8 cellular contexts compared by ENCODE assay signal in genomic region chr5:10333154-10334006, GRCh38. TPM values are rescaled to one million over a fixed set of nuclear protein-coding genes. Genes with fewer than 3 reads are reported as not detected.
DNase-seq lines count a peak whose midpoint lies in the region; ATAC-seq, FAIRE-seq and TF ChIP-seq lines count a peak whose summit lies in the region.

No MANE protein-coding gene starts in this region.

- H2BK15ac ChIP-seq in H1 (ENCODE audit: low read length) (no peak overlapping the region; the same call in 1 of the 2 replicates), mesendoderm (replicated peaks; ENCODE audit: low read depth) (no peak overlapping the region)

- peak overlapping the region; percentile 39; the same call in 1 of the 2 replicates for H2BK12ac ChIP-seq in H1 (ENCODE audit: low read depth, low read length)

- TF ChIP-seq EP300 in H1 (IDR thresholded peaks at IDR 0.05; ENCODE audit: borderline replicate concordance in 1 of 2, low read depth in 2 of 2, low read length in 2 of 2): no peak

- H2BK120ac ChIP-seq in H1 (replicated peaks; ENCODE audit: low read depth, low read length) (no peak overlapping the region), mesendoderm (ENCODE audit: low read depth, low read length) (no peak overlapping the region)

- H3K14ac ChIP-seq in H1 (ENCODE audit: insufficient read length): no peak overlapping the region

- no peak overlapping the region for H4K91ac ChIP-seq in H1 (replicated peaks; ENCODE audit: insufficient read length, low read length)

- CTCF ChIA-PET in H1 (lab: Charles Lee; ENCODE audit: partially characterized antibody): interaction anchor here (0.7 to 1.5 kb wide), 5 partner anchors 15 to 85 kb away, joined by 3 read pairs; no protein-coding TSS in a partner anchor

- H4K5ac ChIP-seq in H1 (ENCODE audit: insufficient read length, low read depth, low read length) (no peak overlapping the region), mesendoderm (ENCODE audit: low read length) (no peak overlapping the region)

- H3K36me3 ChIP-seq in H1 (ENCODE audit: control insufficient read depth in 2 of 4, insufficient read depth in 4 of 4, low read length in 3 of 4): no peaks in the 10 kb centered on the region
- H3K36me3 ChIP-seq in mesendoderm (ENCODE audit: control insufficient read depth, insufficient read depth, low read length): no peaks in the 10 kb centered on the region
- no peaks in the 10 kb centered on the region for H3K36me3 ChIP-seq in upper lobe of right lung

- no peaks in the 10 kb centered on the region for H3K9me3 ChIP-seq in H1 (ENCODE audit: insufficient read depth in 2 of 2, low read depth in 1 of 2, low read length in 1 of 2)
- no peaks in the 10 kb centered on the region for H3K9me3 ChIP-seq in upper lobe of right lung

- TF ChIP-seq POLR2A in H1 (IDR thresholded peaks at IDR 0.05; ENCODE audit: control extremely low read depth in 1 of 2, low read depth in 2 of 2, low read length in 2 of 2): no peak

- intact Hi-C loops in upper lobe of right lung (cut with DNase I): no loop called here

- H3K4me1 ChIP-seq in H1 (replicated peaks in 1 of 4; ENCODE audit: control insufficient read depth in 3 of 4, insufficient read depth in 4 of 4, low read length in 3 of 4) (peaks cover 0 to 1% (median 0%) of the 10 kb centered on the region in 4 experiments; a peak in 2 of 7 replicates), mesendoderm (ENCODE audit: control insufficient read depth, low read depth, low read length) (no peaks in the 10 kb centered on the region), upper lobe of right lung (peaks cover 38% of the 10 kb centered on the region)

- H3K27me3 ChIP-seq in H1 (replicated peaks in 1 of 4; ENCODE audit: control insufficient read depth in 3 of 4, extremely low read depth in 1 of 4, insufficient read depth in 3 of 4, low read length in 3 of 4) (peaks cover 16 to 46% (median 41%) of the 10 kb centered on the region in 4 experiments), mesendoderm (ENCODE audit: insufficient read depth, low read length, poor library complexity) (peaks cover 8% of the 10 kb centered on the region), upper lobe of right lung (no peaks in the 10 kb centered on the region)

- TF ChIP-seq RAD21 in H1 (IDR thresholded peaks at IDR 0.05 in 1 of 2, conservative IDR thresholded peaks at IDR 0.05 in 1 of 2; ENCODE audit: low read depth in 2 of 2, low read length in 2 of 2): peak in 1 of 2 experiments; percentile 15; a peak in 1 of 4 replicates

- H3K27ac ChIP-seq in H1 (ENCODE audit: low read depth, low read length) (no peak overlapping the region), mesendoderm (ENCODE audit: low read depth, low read length) (no peak overlapping the region), upper lobe of right lung (peak overlapping the region; percentile 21)

- POLR2A ChIA-PET in H1 (lab: Charles Lee; ENCODE audit: partially characterized antibody): interaction anchor here (0.6 kb wide), 1 partner anchor 8 kb away, joined by 3 read pairs; no protein-coding TSS in a partner anchor

- H2AK5ac ChIP-seq in H1 (ENCODE audit: low read depth, low read length) (no peak overlapping the region), mesendoderm (ENCODE audit: low read length) (no peak overlapping the region)

- TF ChIP-seq CTCF in H1 (IDR thresholded peaks at IDR 0.05; ENCODE audit: control extremely low read depth in 1 of 3, insufficient read depth in 1 of 3, low read depth in 1 of 3, low read length in 3 of 3) (peak in 2 of 3 experiments; percentile 7 to 25; a peak in 2 of 4 replicates), upper lobe of right lung (IDR thresholded peaks at IDR 0.05) (peak; percentile 18)

- H3K18ac ChIP-seq in H1 (ENCODE audit: extremely low read depth, low read length): no peak overlapping the region; the same call in none of the 2 replicates
- no peak overlapping the region for H3K18ac ChIP-seq in mesendoderm (ENCODE audit: low read length)

- no peak overlapping the region for H2BK20ac ChIP-seq in H1 (ENCODE audit: low read length)

- no peak overlapping the region for H4K8ac ChIP-seq in H1 (ENCODE audit: extremely low read depth, insufficient read depth, low read length)
- no peak overlapping the region for H4K8ac ChIP-seq in mesendoderm (ENCODE audit: low read depth, low read length)

- 3% methylated on average over 78 of the region's 81 CpGs; no CpG with 5 or more reads in 1 of the 2 experiments for WGBS in H1 (ENCODE audit: extremely low coverage in 1 of 2, insufficient coverage in 1 of 2, insufficient read length in 1 of 2, insufficient replicate concordance in 2 of 2, low coverage in 1 of 2, low lambda C conversion rate in 2 of 2, missing lambda C conversion rate in 1 of 2), 2 experiments
- WGBS in mesendoderm (ENCODE audit: extremely low coverage, insufficient coverage, low lambda C conversion rate): no CpG with 5 or more reads among the region's 81 CpGs

- H3K56ac ChIP-seq in H1 (replicated peaks; ENCODE audit: insufficient read length, low read depth, low read length): no peak overlapping the region
- H3K56ac ChIP-seq in mesendoderm (ENCODE audit: low read length): peak overlapping the region; percentile 81

- DNase-seq in COLO668 (lab: John Stamatoyannopoulos, UW; ENCODE audit: unreplicated experiment): peak; percentile 40
- DNase-seq in H1 (ENCODE audit: low read depth in 1 of 2, low spot score in 2 of 2): peak in 1 of 2 experiments; percentile 77
- peak; percentile 47 for DNase-seq in mesendoderm
- peak; percentile 77 for DNase-seq in upper lobe of right lung
- DNase-seq in T1000 (lab: John Stamatoyannopoulos, UW): no peak
- DNase-seq in stimulated activated CD4-positive, alpha-beta T cell treated with anti-CD3 and anti-CD28 coated beads, Interleukin-4, amount 100 ng/mL, for 24 hours: no peak

- peak overlapping the region; percentile 77 for H2AFZ ChIP-seq in H1 (ENCODE audit: low read length)

- H3K79me2 ChIP-seq in H1 (ENCODE audit: control insufficient read depth in 1 of 2, insufficient read depth in 2 of 2, low read length in 2 of 2): no peaks in the 10 kb centered on the region
- H3K79me2 ChIP-seq in mesendoderm (ENCODE audit: control insufficient read depth, insufficient read depth, low read length): no peaks in the 10 kb centered on the region

- no peaks in the 10 kb centered on the region for H4K20me1 ChIP-seq in H1 (replicated peaks in 1 of 2; ENCODE audit: control insufficient read depth in 1 of 2, insufficient read depth in 2 of 2, low read length in 2 of 2)

- H2BK5ac ChIP-seq in H1 (ENCODE audit: low read depth, low read length) (no peak overlapping the region), mesendoderm (ENCODE audit: low read length) (no peak overlapping the region)

- H3K4me3 ChIP-seq in H1 (ENCODE audit: extremely low read depth in 1 of 4, insufficient read depth in 2 of 4, low read depth in 3 of 4, low read length in 4 of 4) (peak overlapping the region; percentile 57 to 82 (median 68)), mesendoderm (ENCODE audit: low read length) (peak overlapping the region; percentile 47), upper lobe of right lung (peak overlapping the region; percentile 68)

- peak; percentile 60 for ATAC-seq in GM21367 (IDR thresholded peaks at IDR 0.05; ENCODE audit: unreplicated experiment)
- peak; percentile 20; the same call in 2 of the 3 replicates for ATAC-seq in SK-N-SH treated with all-trans-retinoic acid at 6 μM for 48 hours
- ATAC-seq in upper lobe of right lung: peak; percentile 80

- H3K9ac ChIP-seq in H1 (replicated peaks in 1 of 4; ENCODE audit: extremely low read depth in 1 of 4, low read depth in 3 of 4, low read length in 3 of 4): peak overlapping the region in 3 of 4 experiments; percentile 18 to 38 (median 20); a peak in 4 of 7 replicates
- H3K9ac ChIP-seq in mesendoderm (ENCODE audit: low read length): peak overlapping the region; percentile 69

- H3K4ac ChIP-seq in H1 (replicated peaks; ENCODE audit: insufficient read length, low read depth, low read length) (no peak overlapping the region), mesendoderm (ENCODE audit: low read depth, low read length) (no peak overlapping the region)

- peaks cover 5% of the 10 kb centered on the region; the same call in 1 of the 2 replicates for H3K23me2 ChIP-seq in H1 (ENCODE audit: low read depth, low read length)

- peak overlapping the region; percentile 92 to 93 for H3K4me2 ChIP-seq in H1 (ENCODE audit: insufficient read depth in 1 of 2, low read depth in 2 of 2, low read length in 2 of 2)
- H3K4me2 ChIP-seq in mesendoderm (ENCODE audit: low read length): peak overlapping the region; percentile 49

- H3K23ac ChIP-seq in H1 (ENCODE audit: insufficient read length): no peak overlapping the region
- H3K23ac ChIP-seq in mesendoderm (ENCODE audit: low read length): no peak overlapping the region

- H3K79me1 ChIP-seq in H1 (ENCODE audit: low read depth, low read length) (no peaks in the 10 kb centered on the region), mesendoderm (ENCODE audit: low read length) (no peaks in the 10 kb centered on the region)

- FAIRE-seq in H1 (lab: Jason Lieb, UNC): no peak

TF ChIP-seq in SK-N-SH treated with all-trans-retinoic acid at 6 μM for 48 hours, 23 proteins besides CTCF, POLR2A, EP300 and RAD21 (continues in another document):
- no peak for TF ChIP-seq GLIS3 (CRISPR knock-in tag; IDR thresholded peaks at IDR 0.05)

RNA-seq across cellular contexts. Expression of gene MARCHF6, which starts 20.1 kb away (rescaled TPM):
- 109 and 118 TPM in 2 replicates for total RNA-seq in H1 (2021; fragmentation: NEBNext Ultra II Directional; extraction: Animal tissue kit (Norgen Biotek cat#: 25700))
- 74.1 and 93.1 TPM in 2 replicates for polyA plus RNA-seq in H1 (2011; rRNA removed)
- 70.9 TPM for polyA plus RNA-seq in H1 (2011; cell fraction: cytosol; rRNA removed)
- 132 TPM for polyA plus RNA-seq in H1 (2011; cell fraction: nucleus; rRNA removed)
- 76.9 to 93.3 TPM (median 86.9 TPM) in 4 replicates for polyA plus RNA-seq in H1 (2012, experiment 1 of 2)
- 67.5 TPM for polyA plus RNA-seq in H1 (2012, experiment 2 of 2)
- 63.2 TPM for polyA plus RNA-seq in H1 (2013, experiment 1 of 2)
- polyA plus RNA-seq in H1 (2013, experiment 2 of 2): 57.8 TPM
- 404 and 495 TPM in 2 replicates for polyA minus RNA-seq in H1 (2011; rRNA and poly(A)+ RNA removed)
- polyA minus RNA-seq in H1 (2011; cell fraction: cytosol; rRNA and poly(A)+ RNA removed): 108 TPM
- polyA minus RNA-seq in H1 (2011; cell fraction: nucleus; rRNA and poly(A)+ RNA removed): 132 TPM
- polyA plus RNA-seq in mesendoderm (2013, experiment 1 of 2): 33.4 TPM
- polyA plus RNA-seq in mesendoderm (2013, experiment 2 of 2): 31.1 TPM
- 150 TPM for total RNA-seq in upper lobe of right lung

RNA-seq across cellular contexts. Expression of gene CMBL, which starts 25.7 kb away (rescaled TPM):
- total RNA-seq in H1 (2021; fragmentation: NEBNext Ultra II Directional; extraction: Animal tissue kit (Norgen Biotek cat#: 25700)): 27.9 and 30.9 TPM in 2 replicates
- 32.1 and 53.7 TPM in 2 replicates for polyA plus RNA-seq in H1 (2011; rRNA removed)
- 35.9 TPM for polyA plus RNA-seq in H1 (2011; cell fraction: cytosol; rRNA removed)
- 51.1 TPM for polyA plus RNA-seq in H1 (2011; cell fraction: nucleus; rRNA removed)
- polyA plus RNA-seq in H1 (2012, experiment 1 of 2): 25.2 to 30.4 TPM (median 28.0 TPM) in 4 replicates
- polyA plus RNA-seq in H1 (2012, experiment 2 of 2): 17.6 TPM
- polyA plus RNA-seq in H1 (2013, experiment 1 of 2): 26.0 TPM
- polyA plus RNA-seq in H1 (2013, experiment 2 of 2): 24.3 TPM
- 29.8 and 34.2 TPM in 2 replicates for polyA minus RNA-seq in H1 (2011; rRNA and poly(A)+ RNA removed)
- 27.2 TPM for polyA minus RNA-seq in H1 (2011; cell fraction: cytosol; rRNA and poly(A)+ RNA removed)
- polyA minus RNA-seq in H1 (2011; cell fraction: nucleus; rRNA and poly(A)+ RNA removed): 39.4 TPM
- 9.7 TPM for polyA plus RNA-seq in mesendoderm (2013, experiment 1 of 2)
- polyA plus RNA-seq in mesendoderm (2013, experiment 2 of 2): 10.1 TPM
- 21.8 TPM for total RNA-seq in upper lobe of right lung

Comparison
In these comparisons a context has a peak if more than half of its experiments do, and no peak if none do; other contexts are left out.
1. DNase-seq: peak in COLO668 (single experiment), mesendoderm (single experiment) and upper lobe of right lung (single experiment); none in T1000 (single experiment) and stimulated activated CD4-positive, alpha-beta T cell treated with anti-CD3 and anti-CD28 coated beads, Interleukin-4, amount 100 ng/mL, for 24 hours (single experiment).
2. ATAC-seq: peak in every context shown above with its lines; median percentile 80 in upper lobe of right lung; 60 in GM21367; 20 in SK-N-SH treated with all-trans-retinoic acid at 6 μM for 48 hours.
3. Peak in every context shown above with its lines, with median percentiles within 50 percentile points of each other: H3K4me3 ChIP-seq.